In the genomic region with DNA sequence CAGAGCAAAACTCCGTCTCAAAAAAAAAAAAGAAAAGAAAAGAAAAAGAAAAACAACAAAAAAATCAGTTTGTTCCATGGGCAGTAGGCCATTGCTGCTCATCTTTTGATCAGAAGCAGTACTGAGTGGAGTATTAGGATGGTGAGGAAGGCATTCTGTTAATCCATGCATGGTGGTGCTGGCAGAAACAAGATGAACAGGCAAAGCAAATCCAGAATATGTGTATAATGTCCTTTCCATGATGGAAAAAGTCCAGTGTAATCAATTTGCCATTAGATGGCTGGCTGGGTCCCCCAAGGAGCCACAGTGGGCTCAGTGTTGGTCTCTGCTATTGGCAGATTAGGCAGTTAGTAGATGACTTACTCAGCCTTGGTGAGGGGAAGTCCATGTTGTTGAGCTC, we compare ENCODE assay signal across 20 cellular contexts.
"Had no signal": no experiment of that assay in that cellular context is flagged by ENCODE, and none has a peak within 500 bp of the region (broad histone marks: within the 10 kb centered on the region; RNA-seq: fewer than 3 reads in every experiment).

No MANE protein-coding gene starts in this region.

- H3K4me3 Mint-ChIP-seq: activated CD4-positive, alpha-beta memory T cell treated with anti-CD3 and anti-CD28 coated beads for 36 hours; activated naive CD8-positive, alpha-beta T cell; dendritic cell treated with granulocyte-macrophage colony-stimulating factor and Interleukin-4, amounts not matched to agents 40 ng/mL and 50 ng/mL, for 4 days; mesothelial cell of epicardium; natural killer cell treated with Interleukin-12 subunit alpha and Interleukin-12 subunit beta and Interleukin-15 and Interleukin-18, amount 100 ng/mL, for 72 hours; stimulated activated naive B cell treated with anti-CD40 and anti-IgM and Interleukin-4, amounts not matched to agents 10 μg/mL and 1 μg/mL and 100 μg/mL, for 72 hours; T-helper 1 cell treated with Interleukin-12 subunit alpha and Interleukin-12 subunit beta and Interleukin-4 antibody, amounts not matched to agents 30 μg/mL and 1 μg/mL, for 36 hours had no signal

- H3K36me3 Mint-ChIP-seq: activated CD4-positive, alpha-beta memory T cell treated with anti-CD3 and anti-CD28 coated beads for 36 hours; activated naive CD8-positive, alpha-beta T cell; mesothelial cell of epicardium; natural killer cell treated with Interleukin-12 subunit alpha and Interleukin-12 subunit beta and Interleukin-15 and Interleukin-18, amount 100 ng/mL, for 72 hours; stimulated activated naive B cell treated with anti-CD40 and anti-IgM and Interleukin-4, amounts not matched to agents 10 μg/mL and 1 μg/mL and 100 μg/mL, for 72 hours had no signal

- H3K9me3 Mint-ChIP-seq: activated CD4-positive, alpha-beta memory T cell treated with anti-CD3 and anti-CD28 coated beads for 36 hours; dendritic cell treated with granulocyte-macrophage colony-stimulating factor and Interleukin-4, amounts not matched to agents 40 ng/mL and 50 ng/mL, for 4 days; mesothelial cell of epicardium; natural killer cell treated with Interleukin-12 subunit alpha and Interleukin-12 subunit beta and Interleukin-15 and Interleukin-18, amount 100 ng/mL, for 72 hours; stimulated activated naive B cell treated with anti-CD40 and anti-IgM and Interleukin-4, amounts not matched to agents 10 μg/mL and 1 μg/mL and 100 μg/mL, for 72 hours; T-helper 1 cell treated with Interleukin-12 subunit alpha and Interleukin-12 subunit beta and Interleukin-4 antibody, amounts not matched to agents 30 μg/mL and 1 μg/mL, for 36 hours had no signal

- ATAC-seq: esophagus mucosa; natural killer cell treated with Interleukin-12 subunit alpha and Interleukin-12 subunit beta and Interleukin-15 and Interleukin-18, amount 100 ng/mL, for 72 hours; stimulated activated naive B cell treated with anti-CD40 and anti-IgM and Interleukin-4, amounts not matched to agents 10 μg/mL and 1 μg/mL and 100 μg/mL, for 72 hours had no signal

- DNase-seq: activated CD4-positive, alpha-beta memory T cell treated with anti-CD3 and anti-CD28 coated beads for 36 hours; activated CD4-positive, alpha-beta T cell treated with anti-CD3 and anti-CD28 coated beads for 48 hours; activated gamma-delta T cell treated with Interleukin-2 at 50 U/mL for 16 hours; brain microvascular endothelial cell; caudate nucleus; effector CD4-positive, alpha-beta T cell; foreskin melanocyte; left ventricle myocardium inferior; nucleus accumbens; sigmoid colon; stimulated activated CD4-positive, alpha-beta T cell treated with anti-CD3 and anti-CD28 coated beads, Interleukin-15, amount 100 ng/mL, for 24 hours; stimulated activated naive B cell treated with anti-CD40 and anti-IgM and Interleukin-4, amounts not matched to agents 10 μg/mL and 1 μg/mL and 100 μg/mL, for 72 hours; T1000; transverse colon had no signal

- H3K27me3 Mint-ChIP-seq: activated CD4-positive, alpha-beta memory T cell treated with anti-CD3 and anti-CD28 coated beads for 36 hours; activated naive CD8-positive, alpha-beta T cell; stimulated activated naive B cell treated with anti-CD40 and anti-IgM and Interleukin-4, amounts not matched to agents 10 μg/mL and 1 μg/mL and 100 μg/mL, for 72 hours had no signal

- H3K27ac Mint-ChIP-seq: activated CD4-positive, alpha-beta memory T cell treated with anti-CD3 and anti-CD28 coated beads for 36 hours; activated naive CD8-positive, alpha-beta T cell; dendritic cell treated with granulocyte-macrophage colony-stimulating factor and Interleukin-4, amounts not matched to agents 40 ng/mL and 50 ng/mL, for 4 days; mesothelial cell of epicardium; natural killer cell treated with Interleukin-12 subunit alpha and Interleukin-12 subunit beta and Interleukin-15 and Interleukin-18, amount 100 ng/mL, for 72 hours; T-helper 1 cell treated with Interleukin-12 subunit alpha and Interleukin-12 subunit beta and Interleukin-4 antibody, amounts not matched to agents 30 μg/mL and 1 μg/mL, for 36 hours had no signal
